In the genomic region with DNA sequence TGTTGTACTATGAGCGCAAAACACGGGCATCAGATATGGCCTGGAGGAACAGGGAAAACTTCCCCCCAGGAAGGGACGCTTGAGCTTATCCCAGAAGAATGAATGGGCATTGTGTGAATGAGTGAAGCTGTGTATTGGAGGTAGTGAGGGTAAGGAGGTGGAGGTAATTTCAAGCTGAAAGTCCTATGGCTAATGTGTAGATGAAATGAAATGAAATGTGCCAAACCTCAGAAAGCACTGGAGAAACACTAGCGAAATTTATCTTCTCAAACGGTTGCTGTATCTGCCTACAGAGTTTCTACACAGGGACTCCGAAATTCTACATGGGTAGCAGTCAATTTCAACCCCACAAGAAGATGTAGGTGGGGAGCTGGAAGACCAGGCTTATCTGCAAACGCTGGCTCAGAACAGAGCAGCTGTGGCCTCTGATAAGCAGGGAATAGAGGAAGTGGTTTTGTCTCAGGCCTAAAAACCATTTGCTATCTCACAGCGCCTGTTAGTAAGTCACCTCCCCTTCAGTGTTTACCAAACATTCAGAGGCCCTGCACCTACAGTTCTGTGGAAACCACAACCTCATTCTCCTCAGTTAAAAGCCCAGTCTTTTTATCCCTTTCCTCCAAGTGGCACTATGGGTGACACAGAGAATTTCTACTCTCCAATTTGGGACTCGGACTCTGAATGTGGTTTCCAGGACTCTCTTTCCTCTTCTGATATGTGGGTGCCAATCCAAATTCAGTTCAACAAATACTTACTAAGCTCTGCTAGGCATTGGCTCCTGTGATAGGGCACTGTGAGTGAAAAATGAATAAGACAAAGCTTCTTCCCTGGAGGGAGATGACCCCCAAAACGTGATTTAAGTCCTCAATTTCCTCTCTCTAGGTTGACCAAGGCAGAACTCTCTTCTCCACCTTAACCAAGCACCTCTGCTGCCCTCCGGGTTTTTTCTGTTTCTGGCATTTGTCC, we compare ENCODE assay signal across 1 cellular context.
A peak's percentile ranks its signal among the peaks of the same experiment; 100 is the strongest.
TF ChIP-seq lines count a peak whose summit lies in the region.

No MANE protein-coding gene starts in this region.

TF ChIP-seq in K562, 482 proteins besides CTCF, POLR2A, EP300 and RAD21 (continued from another document and continues in another):
- no peak for TF ChIP-seq PTBP1 (IDR thresholded peaks at IDR 0.05; ENCODE audit: low read depth, low read length)
- TF ChIP-seq MTF1 (CRISPR knock-in tag; IDR thresholded peaks at IDR 0.05; ENCODE audit: borderline replicate concordance): no peak
- TF ChIP-seq NR1H2 (CRISPR knock-in tag; IDR thresholded peaks at IDR 0.05): no peak
- no peak for TF ChIP-seq HMG20A (CRISPR knock-in tag; conservative IDR thresholded peaks at IDR 0.05)
- TF ChIP-seq KAT8 (IDR thresholded peaks at IDR 0.05; ENCODE audit: low read depth): no peak
- no peak for TF ChIP-seq SETDB1 (IDR thresholded peaks at IDR 0.05; ENCODE audit: low read length)
- 0 out of 2 replicates have a peak, but pooled peaks have one; percentile 7 for TF ChIP-seq E2F1 (CRISPR knock-in tag; IDR thresholded peaks at IDR 0.05)
- TF ChIP-seq ZNF589 (CRISPR knock-in tag; IDR thresholded peaks at IDR 0.05; ENCODE audit: low read depth): peak; percentile 94
- TF ChIP-seq THRB (CRISPR knock-in tag; conservative IDR thresholded peaks at IDR 0.05): peak; percentile 77; the same call in 1 of the 2 replicates
- no peak for TF ChIP-seq SRSF7 (optimal IDR thresholded peaks at IDR 0.05; ENCODE audit: low read depth, low read length)
- TF ChIP-seq MTA3 (IDR thresholded peaks at IDR 0.05; ENCODE audit: borderline replicate concordance): peak; percentile 96
- peak; percentile 65 for TF ChIP-seq RBBP5 (IDR thresholded peaks at IDR 0.05; ENCODE audit: borderline replicate concordance, insufficient read depth, low read length, poor library complexity, severe bottlenecking)
- no peak for TF ChIP-seq ZZZ3 (IDR thresholded peaks at IDR 0.05)
- peak; percentile 90; the same call in 1 of the 2 replicates for TF ChIP-seq ZBTB26 (CRISPR knock-in tag; IDR thresholded peaks at IDR 0.05)
- TF ChIP-seq SREBF1 (IDR thresholded peaks at IDR 0.05; ENCODE audit: borderline replicate concordance, low read depth, low read length): no peak
- no peak; the same call in 1 of the 2 replicates for TF ChIP-seq ZNF263 (CRISPR knock-in tag; IDR thresholded peaks at IDR 0.05; ENCODE audit: borderline replicate concordance)
- TF ChIP-seq ZNF347 (CRISPR knock-in tag; IDR thresholded peaks at IDR 0.05; ENCODE audit: low read depth): no peak
- TF ChIP-seq KDM1A (IDR thresholded peaks at IDR 0.05): peak; percentile 94 to 97
- peak; percentile 46 for TF ChIP-seq PKNOX1 (IDR thresholded peaks at IDR 0.05)
- TF ChIP-seq COPS2 (conservative IDR thresholded peaks at IDR 0.05): no peak
- no peak for TF ChIP-seq SRSF9 (IDR thresholded peaks at IDR 0.05; ENCODE audit: borderline replicate concordance, low read depth, low read length)
- TF ChIP-seq ZNF3 (CRISPR knock-in tag; IDR thresholded peaks at IDR 0.05): no peak
- no peak for TF ChIP-seq XRCC4 (IDR thresholded peaks at IDR 0.05; ENCODE audit: extremely low read depth, insufficient read depth, insufficient read length)
- TF ChIP-seq, protein P1, sequence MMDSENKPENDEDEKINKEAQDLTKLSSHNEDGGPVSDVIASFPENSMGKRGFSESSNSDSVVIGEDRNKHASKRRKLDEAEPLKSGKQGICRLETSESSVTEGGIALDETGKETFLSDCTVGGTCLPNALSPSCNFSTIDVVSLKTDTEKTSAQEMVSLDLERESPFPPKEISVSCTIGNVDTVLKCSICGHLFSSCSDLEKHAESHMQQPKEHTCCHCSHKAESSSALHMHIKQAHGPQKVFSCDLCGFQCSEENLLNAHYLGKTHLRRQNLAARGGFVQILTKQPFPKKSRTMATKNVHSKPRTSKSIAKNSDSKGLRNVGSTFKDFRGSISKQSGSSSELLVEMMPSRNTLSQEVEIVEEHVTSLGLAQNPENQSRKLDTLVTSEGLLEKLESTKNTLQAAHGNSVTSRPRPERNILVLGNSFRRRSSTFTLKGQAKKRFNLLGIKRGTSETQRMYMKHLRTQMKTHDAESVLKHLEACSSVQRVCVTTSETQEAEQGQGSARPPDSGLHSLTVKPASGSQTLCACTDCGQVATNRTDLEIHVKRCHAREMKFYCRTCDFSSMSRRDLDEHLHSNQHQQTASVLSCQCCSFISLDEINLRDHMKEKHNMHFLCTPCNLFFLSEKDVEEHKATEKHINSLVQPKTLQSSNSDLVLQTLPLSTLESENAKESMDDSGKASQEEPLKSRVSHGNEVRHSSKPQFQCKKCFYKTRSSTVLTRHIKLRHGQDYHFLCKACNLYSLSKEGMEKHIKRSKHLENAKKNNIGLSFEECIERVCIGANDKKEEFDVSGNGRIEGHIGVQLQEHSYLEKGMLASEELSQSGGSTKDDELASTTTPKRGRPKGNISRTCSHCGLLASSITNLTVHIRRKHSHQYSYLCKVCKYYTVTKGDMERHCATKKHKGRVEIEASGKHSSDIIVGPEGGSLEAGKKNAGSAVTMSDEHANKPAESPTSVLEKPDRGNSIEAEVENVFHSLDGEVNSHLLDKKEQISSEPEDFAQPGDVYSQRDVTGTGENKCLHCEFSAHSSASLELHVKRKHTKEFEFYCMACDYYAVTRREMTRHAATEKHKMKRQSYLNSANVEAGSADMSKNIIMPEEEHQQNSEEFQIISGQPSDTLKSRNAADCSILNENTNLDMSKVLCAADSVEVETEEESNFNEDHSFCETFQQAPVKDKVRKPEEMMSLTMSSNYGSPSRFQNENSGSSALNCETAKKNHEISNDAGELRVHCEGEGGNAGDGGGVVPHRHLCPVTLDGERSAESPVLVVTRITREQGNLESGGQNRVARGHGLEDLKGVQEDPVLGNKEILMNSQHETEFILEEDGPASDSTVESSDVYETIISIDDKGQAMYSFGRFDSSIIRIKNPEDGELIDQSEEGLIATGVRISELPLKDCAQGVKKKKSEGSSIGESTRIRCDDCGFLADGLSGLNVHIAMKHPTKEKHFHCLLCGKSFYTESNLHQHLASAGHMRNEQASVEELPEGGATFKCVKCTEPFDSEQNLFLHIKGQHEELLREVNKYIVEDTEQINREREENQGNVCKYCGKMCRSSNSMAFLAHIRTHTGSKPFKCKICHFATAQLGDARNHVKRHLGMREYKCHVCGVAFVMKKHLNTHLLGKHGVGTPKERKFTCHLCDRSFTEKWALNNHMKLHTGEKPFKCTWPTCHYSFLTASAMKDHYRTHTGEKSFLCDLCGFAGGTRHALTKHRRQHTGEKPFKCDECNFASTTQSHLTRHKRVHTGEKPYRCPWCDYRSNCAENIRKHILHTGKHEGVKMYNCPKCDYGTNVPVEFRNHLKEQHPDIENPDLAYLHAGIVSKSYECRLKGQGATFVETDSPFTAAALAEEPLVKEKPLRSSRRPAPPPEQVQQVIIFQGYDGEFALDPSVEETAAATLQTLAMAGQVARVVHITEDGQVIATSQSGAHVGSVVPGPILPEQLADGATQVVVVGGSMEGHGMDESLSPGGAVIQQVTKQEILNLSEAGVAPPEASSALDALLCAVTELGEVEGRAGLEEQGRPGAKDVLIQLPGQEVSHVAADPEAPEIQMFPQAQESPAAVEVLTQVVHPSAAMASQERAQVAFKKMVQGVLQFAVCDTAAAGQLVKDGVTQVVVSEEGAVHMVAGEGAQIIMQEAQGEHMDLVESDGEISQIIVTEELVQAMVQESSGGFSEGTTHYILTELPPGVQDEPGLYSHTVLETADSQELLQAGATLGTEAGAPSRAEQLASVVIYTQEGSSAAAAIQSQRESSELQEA (IDR thresholded peaks at IDR 0.05; ENCODE audit: low read depth): no peak
- TF ChIP-seq BRD9 (IDR thresholded peaks at IDR 0.05; ENCODE audit: low read depth, partially characterized antibody): peak; percentile 95
- peak; percentile 85 for TF ChIP-seq NFE2 (IDR thresholded peaks at IDR 0.05; ENCODE audit: low read depth)
- TF ChIP-seq NFYB (IDR thresholded peaks at IDR 0.05; ENCODE audit: extremely low read depth, insufficient read length): no peak
- no peak; the same call in 1 of the 2 replicates for TF ChIP-seq ZNF79 (CRISPR knock-in tag; IDR thresholded peaks at IDR 0.05; ENCODE audit: low read depth)
- no peak for TF ChIP-seq HNRNPH1 (optimal IDR thresholded peaks at IDR 0.05; ENCODE audit: low read depth, low read length)
- TF ChIP-seq DNMT1 (IDR thresholded peaks at IDR 0.05): no peak
- no peak for TF ChIP-seq CSDE1 (IDR thresholded peaks at IDR 0.05)
- TF ChIP-seq MEF2D (tag; conservative IDR thresholded peaks at IDR 0.05; ENCODE audit: low read depth): peak; percentile 80
